In genomic region chr2:33289961-33290360, GRCh38 we compare ENCODE assay signal across 25 cellular contexts.
DNase-seq lines count a peak whose midpoint lies in the region; FAIRE-seq and TF ChIP-seq lines count a peak whose summit lies in the region.
"Had no signal": no experiment of that assay in that cellular context is flagged by ENCODE, and none has a peak within 500 bp of the region (broad histone marks: within the 10 kb centered on the region; RNA-seq: fewer than 3 reads in every experiment).

No MANE protein-coding gene starts in this region.

- H3K36me3 ChIP-seq in Karpas-422 (ENCODE audit: insufficient read depth, low read length) (no peaks in the 10 kb centered on the region), trophoblast cell (ENCODE audit: control insufficient read depth in 1 of 2, insufficient read depth in 2 of 2, low read length in 2 of 2) (no peaks in the 10 kb centered on the region)
- H3K36me3 ChIP-seq: spleen had no signal

- H3K4ac ChIP-seq in trophoblast cell (ENCODE audit: low read depth, low read length), result no peak overlapping the region

- H3K9me3 Mint-ChIP-seq in mesothelial cell of epicardium, result no peaks in the 10 kb centered on the region
- H3K9me3 Mint-ChIP-seq: activated naive CD4-positive, alpha-beta T cell treated with anti-CD3 and anti-CD28 coated beads for 36 hours; activated T-cell treated with anti-CD3 and anti-CD28 coated beads, Interleukin-2, amount 50 U/mL, for 72 hours; central memory CD8-positive, alpha-beta T cell; stimulated activated naive B cell treated with anti-CD40 and anti-IgM and Interleukin-4, amounts not matched to agents 10 μg/mL and 1 μg/mL and 100 μg/mL, for 72 hours; T-helper 2 cell treated with Interferon-gamma antibody and Interleukin-4, amounts not matched to agents 5 μg/mL and 100 μg/mL, for 36 hours had no signal

- no peak overlapping the region for H2BK120ac ChIP-seq in trophoblast cell (ENCODE audit: insufficient read depth, low read length, poor library complexity)

- H3K27ac ChIP-seq in Karpas-422 (ENCODE audit: low read length), result peak overlapping the region; percentile 72
- peak overlapping the region; percentile 64 to 79 for H3K27ac ChIP-seq in coronary artery
- H3K27ac ChIP-seq in trophoblast cell (ENCODE audit: low read depth, low read length), result no peak overlapping the region
- H3K27ac ChIP-seq: spleen had no signal

- H3K79me2 ChIP-seq in Karpas-422 (ENCODE audit: low read length) (no peaks in the 10 kb centered on the region), trophoblast cell (ENCODE audit: control insufficient read depth, insufficient read depth, low read length, poor library complexity) (no peaks in the 10 kb centered on the region)

- no peak overlapping the region for H2BK5ac ChIP-seq in trophoblast cell (ENCODE audit: low read depth, low read length, poor library complexity)

- H4K8ac ChIP-seq in trophoblast cell (ENCODE audit: low read depth, low read length), result no peak overlapping the region

- no peak overlapping the region for H3K18ac ChIP-seq in trophoblast cell (ENCODE audit: low read length)

- peak overlapping the region; percentile 69 for H2AK5ac ChIP-seq in trophoblast cell (ENCODE audit: low read length)

- no peaks in the 10 kb centered on the region for H3K27me3 ChIP-seq in Karpas-422 (ENCODE audit: low read length)
- no peaks in the 10 kb centered on the region for H3K27me3 ChIP-seq in trophoblast cell (ENCODE audit: insufficient read depth, low read length)

- no peak for TF ChIP-seq CTCF in coronary artery (IDR thresholded peaks at IDR 0.05)
- TF ChIP-seq CTCF in mesothelial cell of epicardium (IDR thresholded peaks at IDR 0.05; ENCODE audit: unreplicated experiment), result no peak

- no CpG with 5 or more reads among the region's 4 CpGs for WGBS in trophoblast cell (ENCODE audit: extremely low coverage, insufficient coverage, insufficient read length)

- DNase-seq in DMS79 (lab: John Stamatoyannopoulos, UW) (peak; percentile 75), Karpas-422 (peak; percentile 45), coronary artery (ENCODE audit: low spot score) (no peak), trophoblast cell (no peak), mesothelial cell of epicardium (ENCODE audit: low spot score in 2 of 2, unreplicated experiment in 2 of 2) (no peak), frontal cortex (ENCODE audit: low spot score in 2 of 2) (no peak), DMS 273 treated with DMSO at 0.1 percent for 48 hours (lab: John Stamatoyannopoulos, UW) (no peak), Ammon's horn (ENCODE audit: low spot score) (no peak)
- DNase-seq: activated CD4-positive, alpha-beta T cell treated with anti-CD3 and anti-CD28 coated beads for 48 hours; activated CD8-positive, alpha-beta memory T cell treated with anti-CD3 and anti-CD28 coated beads, Interleukin-2, amount 10 ng/mL, durations not matched to agents 7 days and 5 days; activated naive CD4-positive, alpha-beta T cell treated with anti-CD3 and anti-CD28 coated beads for 36 hours; activated T-cell treated with anti-CD3 and anti-CD28 coated beads, Interleukin-2, amount 50 U/mL, for 72 hours; amygdala; left cardiac atrium; mesendoderm; naive B cell; NCI-H1436; NCI-H774; occipital lobe; spleen; stimulated activated CD4-positive, alpha-beta T cell treated with anti-CD3 and anti-CD28 coated beads, Interleukin-4, amount 100 ng/mL, for 24 hours; stimulated activated naive B cell treated with anti-CD40 and anti-IgM and Interleukin-4, amounts not matched to agents 10 μg/mL and 1 μg/mL and 100 μg/mL, for 72 hours had no signal

- peaks cover 34% of the 10 kb centered on the region for H3K4me1 ChIP-seq in Karpas-422 (ENCODE audit: low read length)
- H3K4me1 ChIP-seq in trophoblast cell (ENCODE audit: control insufficient read depth in 1 of 2, insufficient read depth in 2 of 2, low read length in 2 of 2), result peaks cover 0 to 6% of the 10 kb centered on the region in 2 experiments
- H3K4me1 ChIP-seq: spleen had no signal

- 0 out of 2 replicates have a peak overlapping the region, but pooled peaks have one; percentile 18 for H2AFZ ChIP-seq in Karpas-422 (ENCODE audit: low read length)
- no peak overlapping the region for H2AFZ ChIP-seq in trophoblast cell (ENCODE audit: insufficient read depth, low read length, poor library complexity)

- FAIRE-seq in frontal cortex (lab: Jason Lieb, UNC), result no peak
- FAIRE-seq: K562 had no signal

- H4K91ac ChIP-seq in trophoblast cell (ENCODE audit: low read depth, low read length), result peak overlapping the region; percentile 43

- no peak overlapping the region for H3K27ac Mint-ChIP-seq in mesothelial cell of epicardium
- H3K27ac Mint-ChIP-seq: activated CD8-positive, alpha-beta memory T cell treated with anti-CD3 and anti-CD28 coated beads, Interleukin-2, amount 10 ng/mL, durations not matched to agents 7 days and 5 days; activated naive CD4-positive, alpha-beta T cell treated with anti-CD3 and anti-CD28 coated beads for 36 hours; activated T-cell treated with anti-CD3 and anti-CD28 coated beads, Interleukin-2, amount 50 U/mL, for 72 hours; stimulated activated naive B cell treated with anti-CD40 and anti-IgM and Interleukin-4, amounts not matched to agents 10 μg/mL and 1 μg/mL and 100 μg/mL, for 72 hours; T-helper 2 cell treated with Interferon-gamma antibody and Interleukin-4, amounts not matched to agents 5 μg/mL and 100 μg/mL, for 36 hours had no signal

- H3K27me3 Mint-ChIP-seq in mesothelial cell of epicardium (ENCODE audit: low read depth), result no peaks in the 10 kb centered on the region

- H3K4me1 Mint-ChIP-seq in mesothelial cell of epicardium, result peaks cover 19% of the 10 kb centered on the region
- H3K4me1 Mint-ChIP-seq: activated CD8-positive, alpha-beta memory T cell treated with anti-CD3 and anti-CD28 coated beads, Interleukin-2, amount 10 ng/mL, durations not matched to agents 7 days and 5 days; central memory CD8-positive, alpha-beta T cell; naive B cell; stimulated activated naive B cell treated with anti-CD40 and anti-IgM and Interleukin-4, amounts not matched to agents 10 μg/mL and 1 μg/mL and 100 μg/mL, for 72 hours had no signal

- peaks cover 4% of the 10 kb centered on the region for H3K79me1 ChIP-seq in trophoblast cell (ENCODE audit: low read length)

- peaks cover 29% of the 10 kb centered on the region for H3K36me3 Mint-ChIP-seq in mesothelial cell of epicardium
- H3K36me3 Mint-ChIP-seq: activated CD8-positive, alpha-beta memory T cell treated with anti-CD3 and anti-CD28 coated beads, Interleukin-2, amount 10 ng/mL, durations not matched to agents 7 days and 5 days; naive B cell; stimulated activated naive B cell treated with anti-CD40 and anti-IgM and Interleukin-4, amounts not matched to agents 10 μg/mL and 1 μg/mL and 100 μg/mL, for 72 hours had no signal

- H4K12ac ChIP-seq in trophoblast cell (ENCODE audit: low read depth, low read length), result no peak overlapping the region

- H3K23ac ChIP-seq in trophoblast cell (ENCODE audit: low read length), result no peak overlapping the region

- no peak overlapping the region for H3K4me3 Mint-ChIP-seq in mesothelial cell of epicardium
- H3K4me3 Mint-ChIP-seq: activated CD8-positive, alpha-beta memory T cell treated with anti-CD3 and anti-CD28 coated beads, Interleukin-2, amount 10 ng/mL, durations not matched to agents 7 days and 5 days; activated naive CD4-positive, alpha-beta T cell treated with anti-CD3 and anti-CD28 coated beads for 36 hours; activated T-cell treated with anti-CD3 and anti-CD28 coated beads, Interleukin-2, amount 50 U/mL, for 72 hours; central memory CD8-positive, alpha-beta T cell; naive B cell; stimulated activated naive B cell treated with anti-CD40 and anti-IgM and Interleukin-4, amounts not matched to agents 10 μg/mL and 1 μg/mL and 100 μg/mL, for 72 hours; T-helper 2 cell treated with Interferon-gamma antibody and Interleukin-4, amounts not matched to agents 5 μg/mL and 100 μg/mL, for 36 hours had no signal

- H2BK12ac ChIP-seq in trophoblast cell (ENCODE audit: low read length), result peak overlapping the region; percentile 35

- H4K20me1 ChIP-seq in Karpas-422 (ENCODE audit: insufficient read depth, low read depth, low read length), result no peaks in the 10 kb centered on the region

- peak overlapping the region; percentile 12; the same call in 1 of the 2 replicates for H3K4me3 ChIP-seq in Karpas-422 (ENCODE audit: low read length)
- no peak overlapping the region for H3K4me3 ChIP-seq in coronary artery
- H3K4me3 ChIP-seq in trophoblast cell (ENCODE audit: low read depth, low read length), result no peak overlapping the region
- H3K4me3 ChIP-seq: K562, spleen had no signal

- H3K9me2 ChIP-seq in Karpas-422 (replicated peaks; ENCODE audit: insufficient read depth, low read length), result no peaks in the 10 kb centered on the region; the same call in 1 of the 2 replicates

- H3K4me2 ChIP-seq in Karpas-422 (ENCODE audit: low read depth, low read length, poor library complexity, severe bottlenecking), result peak overlapping the region; percentile 48
- H3K4me2 ChIP-seq in trophoblast cell (ENCODE audit: low read length), result no peak overlapping the region

- H3K9me3 ChIP-seq in Karpas-422 (ENCODE audit: low read length), result no peaks in the 10 kb centered on the region
- H3K9me3 ChIP-seq in trophoblast cell (ENCODE audit: insufficient read depth, low read depth, low read length), result no peaks in the 10 kb centered on the region
- H3K9me3 ChIP-seq: spleen had no signal

- no peak overlapping the region for H3K14ac ChIP-seq in trophoblast cell (ENCODE audit: low read length)

- H3K9ac ChIP-seq in Karpas-422 (ENCODE audit: low read length) (peak overlapping the region; percentile 18; the same call in 1 of the 2 replicates), trophoblast cell (ENCODE audit: low read length) (no peak overlapping the region)

Comparison
In these comparisons a context has a peak if more than half of its experiments do, and no peak if none do; other contexts are left out.
1. DNase-seq: peak in DMS79 (single experiment) and Karpas-422 (single experiment); none in coronary artery (single experiment), trophoblast cell (0 of 2), mesothelial cell of epicardium (0 of 2), frontal cortex (0 of 2), DMS 273 treated with DMSO at 0.1 percent for 48 hours (single experiment) and Ammon's horn (single experiment).